In genomic region chr4:108533876-108534275, GRCh38 we compare ENCODE assay signal across 21 cellular contexts.
DNase-seq lines count a peak whose midpoint lies in the region; ATAC-seq and TF ChIP-seq lines count a peak whose summit lies in the region.
"Had no signal": no experiment of that assay in that cellular context is flagged by ENCODE, and none has a peak within 500 bp of the region (broad histone marks: within the 10 kb centered on the region; RNA-seq: fewer than 3 reads in every experiment).

No MANE protein-coding gene starts in this region.

- no peak overlapping the region for H3K27ac ChIP-seq in heart right ventricle
- H3K27ac ChIP-seq: SJSA1 had no signal

- H3K36me3 Mint-ChIP-seq in activated naive CD8-positive, alpha-beta T cell treated with anti-CD3 and anti-CD28 coated beads, Interleukin-2, amount 10 ng/mL, durations not matched to agents 7 days and 5 days: peaks cover 21% of the 10 kb centered on the region
- H3K36me3 Mint-ChIP-seq in activated naive CD8-positive, alpha-beta T cell treated with anti-CD3 and anti-CD28 coated beads for 36 hours: peaks cover 12% of the 10 kb centered on the region
- H3K36me3 Mint-ChIP-seq: CD14-positive monocyte had no signal

- H3K9ac ChIP-seq in Loucy (ENCODE audit: low read depth, low read length, poor library complexity, severe bottlenecking): peak overlapping the region; percentile 40

- H4K20me1 ChIP-seq in Loucy (ENCODE audit: insufficient read depth, low read length, poor library complexity, severe bottlenecking): no peaks in the 10 kb centered on the region

- no peaks in the 10 kb centered on the region for H3K27me3 ChIP-seq in Loucy (ENCODE audit: insufficient read depth, low read length, poor library complexity, severe bottlenecking)
- no peaks in the 10 kb centered on the region for H3K27me3 ChIP-seq in heart right ventricle
- H3K27me3 ChIP-seq: MG63, SJSA1 had no signal

- intact Hi-C loops in heart right ventricle (cut with DNase I) (no loop called here), head of caudate nucleus (cut with DNase I) (no loop called here)

- H3K9me2 ChIP-seq in Loucy (replicated peaks; ENCODE audit: low read depth, low read length): no peaks in the 10 kb centered on the region

- no peaks in the 10 kb centered on the region for H3K79me2 ChIP-seq in Loucy (ENCODE audit: insufficient read depth, low read length)

- peak overlapping the region; percentile 64 for H3K4me2 ChIP-seq in Loucy (ENCODE audit: low read depth, low read length, poor library complexity, severe bottlenecking)

- peak overlapping the region; percentile 47 for H3K4me3 Mint-ChIP-seq in activated naive CD8-positive, alpha-beta T cell treated with anti-CD3 and anti-CD28 coated beads, Interleukin-2, amount 10 ng/mL, durations not matched to agents 7 days and 5 days
- H3K4me3 Mint-ChIP-seq in activated naive CD8-positive, alpha-beta T cell treated with anti-CD3 and anti-CD28 coated beads for 36 hours: no peak overlapping the region
- H3K4me3 Mint-ChIP-seq: CD14-positive monocyte, H9 had no signal

- no peaks in the 10 kb centered on the region for H3F3A ChIP-seq in Loucy (ENCODE audit: low read depth)

- H3K27ac Mint-ChIP-seq in activated naive CD8-positive, alpha-beta T cell treated with anti-CD3 and anti-CD28 coated beads, Interleukin-2, amount 10 ng/mL, durations not matched to agents 7 days and 5 days: peak overlapping the region; percentile 62
- no peak overlapping the region for H3K27ac Mint-ChIP-seq in activated naive CD8-positive, alpha-beta T cell treated with anti-CD3 and anti-CD28 coated beads for 36 hours
- H3K27ac Mint-ChIP-seq: H9 had no signal

- ATAC-seq in activated naive CD8-positive, alpha-beta T cell treated with anti-CD3 and anti-CD28 coated beads, Interleukin-2, amount 10 ng/mL, durations not matched to agents 7 days and 5 days (ENCODE audit: low read depth): no peak
- ATAC-seq in heart right ventricle: no peak

- no peaks in the 10 kb centered on the region for H3K27me3 Mint-ChIP-seq in activated naive CD8-positive, alpha-beta T cell treated with anti-CD3 and anti-CD28 coated beads, Interleukin-2, amount 10 ng/mL, durations not matched to agents 7 days and 5 days
- no peaks in the 10 kb centered on the region for H3K27me3 Mint-ChIP-seq in activated naive CD8-positive, alpha-beta T cell treated with anti-CD3 and anti-CD28 coated beads for 36 hours

- POLR2A ChIA-PET in activated naive CD8-positive, alpha-beta T cell treated with anti-CD3 and anti-CD28 coated beads, Interleukin-2, amount 10 ng/mL, durations not matched to agents 7 days and 5 days (lab: Charles Lee): interaction anchor here (0.7 kb wide), 1 partner anchor 518 kb away, joined by 4 read pairs; no protein-coding TSS in a partner anchor

- H3K9me3 Mint-ChIP-seq in activated naive CD8-positive, alpha-beta T cell treated with anti-CD3 and anti-CD28 coated beads, Interleukin-2, amount 10 ng/mL, durations not matched to agents 7 days and 5 days: peaks cover 8% of the 10 kb centered on the region
- H3K9me3 Mint-ChIP-seq in activated naive CD8-positive, alpha-beta T cell treated with anti-CD3 and anti-CD28 coated beads for 36 hours: peaks cover 4% of the 10 kb centered on the region
- H3K9me3 Mint-ChIP-seq: CD14-positive monocyte, H9 had no signal

- H3K9me3 ChIP-seq in Loucy (ENCODE audit: insufficient read depth, low read depth, low read length) (no peaks in the 10 kb centered on the region), heart right ventricle (no peaks in the 10 kb centered on the region)
- H3K9me3 ChIP-seq: MG63, SJSA1 had no signal

- H3K4me1 ChIP-seq in Loucy (ENCODE audit: insufficient read depth, low read length, poor library complexity, severe bottlenecking) (peaks cover 80% of the 10 kb centered on the region), heart right ventricle (peaks cover 0 to 36% (median 2%) of the 10 kb centered on the region in 9 donors)

- H3K4me1 Mint-ChIP-seq in activated naive CD8-positive, alpha-beta T cell treated with anti-CD3 and anti-CD28 coated beads, Interleukin-2, amount 10 ng/mL, durations not matched to agents 7 days and 5 days: peaks cover 60% of the 10 kb centered on the region
- H3K4me1 Mint-ChIP-seq in activated naive CD8-positive, alpha-beta T cell treated with anti-CD3 and anti-CD28 coated beads for 36 hours: peaks cover 58% of the 10 kb centered on the region

- H3K36me3 ChIP-seq in Loucy (ENCODE audit: insufficient read depth, low read length): no peaks in the 10 kb centered on the region
- H3K36me3 ChIP-seq in heart right ventricle: no peaks in the 10 kb centered on the region
- H3K36me3 ChIP-seq: MG63, SJSA1 had no signal

- H2AFZ ChIP-seq in Loucy (ENCODE audit: low read length): no peak overlapping the region

- H3K4me3 ChIP-seq in Loucy (ENCODE audit: low read length, poor library complexity, severe bottlenecking): peak overlapping the region; percentile 23
- H3K4me3 ChIP-seq in heart right ventricle: no peak overlapping the region
- H3K4me3 ChIP-seq: MG63, SJSA1 had no signal

- 63 to 65% methylated on average over 2 of the region's 2 CpGs for WGBS in heart right ventricle, 2 donors

- TF ChIP-seq CTCF in Loucy (conservative IDR thresholded peaks at IDR 0.05; ENCODE audit: low read length) (no peak), heart right ventricle (IDR thresholded peaks at IDR 0.05) (no peak)

- DNase-seq in activated naive CD8-positive, alpha-beta T cell treated with anti-CD3 and anti-CD28 coated beads, Interleukin-2, amount 10 ng/mL, durations not matched to agents 7 days and 5 days: no peak
- DNase-seq in activated naive CD8-positive, alpha-beta T cell treated with anti-CD3 and anti-CD28 coated beads for 36 hours: no peak
- peak; percentile 7 for DNase-seq in foreskin melanocyte
- DNase-seq in heart right ventricle: no peak
- DNase-seq in stimulated activated naive CD4-positive, alpha-beta T cell treated with Interleukin-2 at 50 U/mL for 16 hours (lab: John Stamatoyannopoulos, UW): no peak
- DNase-seq in head of caudate nucleus: no peak
- DNase-seq: ACHN, COR-L47, DMS 273 treated with DMSO at 0.1 percent for 48 hours, GDM1, H9, IMR-90, Karpas-422, MG63, NCI-H1048, NCI-H1436, NCI-H1930, NCI-H226 had no signal
